ENCODE assay signal across 28 cellular contexts in genomic region chr3:142897807-142898206, GRCh38. TPM values are rescaled to one million over a fixed set of nuclear protein-coding genes. Genes with fewer than 3 reads are reported as not detected.
"Had no signal": no experiment of that assay in that cellular context is flagged by ENCODE, and none has a peak within 500 bp of the region (broad histone marks: within the 10 kb centered on the region; RNA-seq: fewer than 3 reads in every experiment).

No MANE protein-coding gene starts in this region.

- H3K9me3 Mint-ChIP-seq: activated CD4-positive, alpha-beta memory T cell treated with anti-CD3 and anti-CD28 coated beads, Interleukin-2, amount 10 ng/mL, durations not matched to agents 7 days and 5 days; activated CD4-positive, alpha-beta T cell treated with anti-CD3 and anti-CD28 coated beads, Interleukin-2, amount 10 ng/mL, durations not matched to agents 24 days and 14 days; activated naive CD8-positive, alpha-beta T cell treated with anti-CD3 and anti-CD28 coated beads, Interleukin-2, amount 50 U/mL, for 24 hours; activated T-cell treated with anti-CD3 and anti-CD28 coated beads, Interleukin-2, amount 50 U/mL, for 4 hours; activated T-helper 17 cell treated with anti-CD3 and anti-CD28 coated beads, Interleukin-2, amount 50 U/mL, for 72 hours; central memory CD8-positive, alpha-beta T cell; dendritic cell treated with granulocyte-macrophage colony-stimulating factor and Interleukin-4, amounts not matched to agents 40 ng/mL and 50 ng/mL, for 4 days; natural killer cell treated with Interleukin-12 subunit alpha and Interleukin-12 subunit beta and Interleukin-15 and Interleukin-18, amount 100 ng/mL, for 72 hours; stimulated activated effector memory CD8-positive, alpha-beta T cell treated with anti-CD3 and anti-CD28 coated beads, Interleukin-12 subunit alpha, Interleukin-12 subunit beta, amount 100 ng/mL, for 72 hours; stimulated activated naive CD8-positive, alpha-beta T cell treated with anti-CD3 and anti-CD28 coated beads, Interleukin-15, Interleukin-2, amounts not matched to agents 100 ng/mL and 50 ng/mL, for 24 hours had no signal

- H3K27ac Mint-ChIP-seq: activated CD4-positive, alpha-beta memory T cell treated with anti-CD3 and anti-CD28 coated beads, Interleukin-2, amount 10 ng/mL, durations not matched to agents 7 days and 5 days; activated CD4-positive, alpha-beta T cell treated with anti-CD3 and anti-CD28 coated beads, Interleukin-2, amount 10 ng/mL, durations not matched to agents 24 days and 14 days; activated naive CD8-positive, alpha-beta T cell treated with anti-CD3 and anti-CD28 coated beads, Interleukin-2, amount 50 U/mL, for 24 hours; activated T-helper 17 cell treated with anti-CD3 and anti-CD28 coated beads, Interleukin-2, amount 50 U/mL, for 72 hours; dendritic cell treated with granulocyte-macrophage colony-stimulating factor and Interleukin-4, amounts not matched to agents 40 ng/mL and 50 ng/mL, for 4 days; endodermal cell; immature natural killer cell; natural killer cell treated with Interleukin-12 subunit alpha and Interleukin-12 subunit beta and Interleukin-15 and Interleukin-18, amount 100 ng/mL, for 72 hours; stimulated activated effector memory CD8-positive, alpha-beta T cell treated with anti-CD3 and anti-CD28 coated beads, Interleukin-12 subunit alpha, Interleukin-12 subunit beta, amount 100 ng/mL, for 72 hours; stimulated activated naive CD8-positive, alpha-beta T cell treated with anti-CD3 and anti-CD28 coated beads, Interleukin-15, Interleukin-2, amounts not matched to agents 100 ng/mL and 50 ng/mL, for 24 hours had no signal

- DNase-seq: activated CD4-positive, alpha-beta memory T cell treated with anti-CD3 and anti-CD28 coated beads, Interleukin-2, amount 10 ng/mL, durations not matched to agents 7 days and 5 days; activated CD4-positive, alpha-beta T cell treated with anti-CD3 and anti-CD28 coated beads, Interleukin-2, amount 10 ng/mL, durations not matched to agents 24 days and 14 days; activated CD4-positive, CD25-positive, alpha-beta regulatory T cell treated with anti-CD3 and anti-CD28 coated beads, Interleukin-2, amount 50 U/mL, for 72 hours; activated gamma-delta T cell treated with Interleukin-2 at 50 U/mL for 16 hours; activated naive CD4-positive, alpha-beta T cell treated with anti-CD3 and anti-CD28 coated beads, Interleukin-2, amount 50 U/mL, for 16 hours; activated naive CD8-positive, alpha-beta T cell treated with anti-CD3 and anti-CD28 coated beads, Interleukin-2, amount 50 U/mL, for 24 hours; activated T-cell treated with anti-CD3 and anti-CD28 coated beads, Interleukin-2, amount 50 U/mL, for 4 hours; amygdala; endodermal cell; foreskin fibroblast; heart left ventricle; hypothalamus; immature natural killer cell; kidney; mucosa of descending colon; stimulated activated CD4-positive, alpha-beta T cell treated with anti-CD3 and anti-CD28 coated beads, Interleukin-12 subunit alpha, Interleukin-12 subunit beta, amount 100 ng/mL, for 4 hours; stimulated activated CD4-positive, alpha-beta T cell treated with anti-CD3 and anti-CD28 coated beads, Interleukin-4, amount 100 ng/mL, for 1 hour; T1000; trophoblast cell had no signal

- ATAC-seq: activated naive CD8-positive, alpha-beta T cell treated with anti-CD3 and anti-CD28 coated beads, Interleukin-2, amount 50 U/mL, for 24 hours; activated T-cell treated with anti-CD3 and anti-CD28 coated beads, Interleukin-2, amount 50 U/mL, for 4 hours; activated T-helper 17 cell treated with anti-CD3 and anti-CD28 coated beads, Interleukin-2, amount 50 U/mL, for 72 hours; esophagus mucosa; mucosa of descending colon; natural killer cell treated with Interleukin-12 subunit alpha and Interleukin-12 subunit beta and Interleukin-15 and Interleukin-18, amount 100 ng/mL, for 72 hours; sciatic nerve; stimulated activated effector memory CD8-positive, alpha-beta T cell treated with anti-CD3 and anti-CD28 coated beads, Interleukin-12 subunit alpha, Interleukin-12 subunit beta, amount 100 ng/mL, for 72 hours had no signal

- H3K4me1 Mint-ChIP-seq: activated CD4-positive, alpha-beta memory T cell treated with anti-CD3 and anti-CD28 coated beads, Interleukin-2, amount 10 ng/mL, durations not matched to agents 7 days and 5 days; activated CD4-positive, alpha-beta T cell treated with anti-CD3 and anti-CD28 coated beads, Interleukin-2, amount 10 ng/mL, durations not matched to agents 24 days and 14 days; activated naive CD8-positive, alpha-beta T cell treated with anti-CD3 and anti-CD28 coated beads, Interleukin-2, amount 50 U/mL, for 24 hours; activated T-helper 17 cell treated with anti-CD3 and anti-CD28 coated beads, Interleukin-2, amount 50 U/mL, for 72 hours; central memory CD8-positive, alpha-beta T cell; immature natural killer cell; stimulated activated effector memory CD8-positive, alpha-beta T cell treated with anti-CD3 and anti-CD28 coated beads, Interleukin-12 subunit alpha, Interleukin-12 subunit beta, amount 100 ng/mL, for 72 hours had no signal

- H3K36me3 Mint-ChIP-seq: immature natural killer cell; natural killer cell treated with Interleukin-12 subunit alpha and Interleukin-12 subunit beta and Interleukin-15 and Interleukin-18, amount 100 ng/mL, for 72 hours; stimulated activated effector memory CD8-positive, alpha-beta T cell treated with anti-CD3 and anti-CD28 coated beads, Interleukin-12 subunit alpha, Interleukin-12 subunit beta, amount 100 ng/mL, for 72 hours had no signal

- H3K4me3 Mint-ChIP-seq: activated CD4-positive, alpha-beta memory T cell treated with anti-CD3 and anti-CD28 coated beads, Interleukin-2, amount 10 ng/mL, durations not matched to agents 7 days and 5 days; activated CD4-positive, alpha-beta T cell treated with anti-CD3 and anti-CD28 coated beads, Interleukin-2, amount 10 ng/mL, durations not matched to agents 24 days and 14 days; activated naive CD8-positive, alpha-beta T cell treated with anti-CD3 and anti-CD28 coated beads, Interleukin-2, amount 50 U/mL, for 24 hours; activated T-cell treated with anti-CD3 and anti-CD28 coated beads, Interleukin-2, amount 50 U/mL, for 4 hours; activated T-helper 17 cell treated with anti-CD3 and anti-CD28 coated beads, Interleukin-2, amount 50 U/mL, for 72 hours; central memory CD8-positive, alpha-beta T cell; dendritic cell treated with granulocyte-macrophage colony-stimulating factor and Interleukin-4, amounts not matched to agents 40 ng/mL and 50 ng/mL, for 4 days; endodermal cell; immature natural killer cell; natural killer cell treated with Interleukin-12 subunit alpha and Interleukin-12 subunit beta and Interleukin-15 and Interleukin-18, amount 100 ng/mL, for 72 hours; stimulated activated effector memory CD8-positive, alpha-beta T cell treated with anti-CD3 and anti-CD28 coated beads, Interleukin-12 subunit alpha, Interleukin-12 subunit beta, amount 100 ng/mL, for 72 hours; stimulated activated naive CD8-positive, alpha-beta T cell treated with anti-CD3 and anti-CD28 coated beads, Interleukin-15, Interleukin-2, amounts not matched to agents 100 ng/mL and 50 ng/mL, for 24 hours had no signal

- FAIRE-seq: kidney, urothelium cell line had no signal

- H3K27me3 Mint-ChIP-seq: dendritic cell treated with granulocyte-macrophage colony-stimulating factor and Interleukin-4, amounts not matched to agents 40 ng/mL and 50 ng/mL, for 4 days had no signal

RNA-seq across cellular contexts. Expression of gene PCOLCE2, which starts 8.9 kb away (rescaled TPM):
- total RNA-seq: natural killer cell treated with Interleukin-12 subunit alpha and Interleukin-12 subunit beta and Interleukin-15 and Interleukin-18, amount 100 ng/mL, for 72 hours had no signal
